ENCODE assay signal across 8 cellular contexts in genomic region chr20:8019178-8019997, GRCh38.
DNase-seq lines count a peak whose midpoint lies in the region; ATAC-seq and TF ChIP-seq lines count a peak whose summit lies in the region.

Gene TMX4, minus strand, starts transcription at chr20:8019761. Its CDS starts 148 bp downstream, at chr20:8019613.

- H3K9me3 Mint-ChIP-seq in central memory CD8-positive, alpha-beta T cell: no peaks in the 10 kb centered on the region

- peak within 1 kb of the TSS; percentile 92 for H3K27ac Mint-ChIP-seq in central memory CD8-positive, alpha-beta T cell (ENCODE audit: low read depth)

- peak within 1 kb of the TSS; percentile 53 for H3K4me3 ChIP-seq in AG09309 (ENCODE audit: control insufficient read depth, low read depth, low read length)

- H3K36me3 Mint-ChIP-seq in central memory CD8-positive, alpha-beta T cell (ENCODE audit: insufficient read depth): peaks cover 14% of the 10 kb centered on the region

- H3K4me3 Mint-ChIP-seq in central memory CD8-positive, alpha-beta T cell: no peak within 1 kb of the TSS

- no peaks in the 10 kb centered on the region for H3K27me3 Mint-ChIP-seq in central memory CD8-positive, alpha-beta T cell

- H3K4me1 Mint-ChIP-seq in central memory CD8-positive, alpha-beta T cell: peaks cover 51% of the 10 kb centered on the region

- DNase-seq in AG09309 (ENCODE audit: low read depth): peak; percentile 74
- peak; percentile 96 for DNase-seq in NCI-H2227 treated with DMSO at 0.1 percent for 48 hours (lab: John Stamatoyannopoulos, UW)
- peak; percentile 75 for DNase-seq in activated CD4-positive, CD25-positive, alpha-beta regulatory T cell treated with anti-CD3 and anti-CD28 coated beads, Interleukin-2, amount 50 U/mL, for 16 hours (ENCODE audit: low read depth, low spot score)
- peak; percentile 78 to 83 for DNase-seq in central memory CD8-positive, alpha-beta T cell (ENCODE audit: low spot score in 2 of 2)
- peak; percentile 99 for DNase-seq in islet precursor cell
- DNase-seq in stimulated activated CD4-positive, alpha-beta T cell treated with anti-CD3 and anti-CD28 coated beads, Interleukin-12 subunit alpha, Interleukin-12 subunit beta, amount 100 ng/mL, for 48 hours (ENCODE audit: low read depth in 2 of 3, low spot score in 1 of 3): peak; percentile 82 to 92 (median 84)

- TF ChIP-seq CTCF in AG09309 (IDR thresholded peaks at IDR 0.05; ENCODE audit: control insufficient read depth, insufficient read depth, low read depth, low read length, missing control alignments): peak; percentile 38

- peak; percentile 88 for ATAC-seq in GM18909 (IDR thresholded peaks at IDR 0.05; ENCODE audit: poor library complexity, unreplicated experiment)
- ATAC-seq in HG03175 (IDR thresholded peaks at IDR 0.05; ENCODE audit: unreplicated experiment): peak; percentile 83
- ATAC-seq in central memory CD8-positive, alpha-beta T cell (replicated peaks; ENCODE audit: extremely low read depth, poor library complexity, severe bottlenecking): peak; percentile 85

Comparison
In these comparisons a context has a peak if more than half of its experiments do, and no peak if none do; other contexts are left out.
1. Peak in every context shown above with its lines: DNase-seq, ATAC-seq and H3K4me3 ChIP-seq.